In genomic region chr14:92877757-92878431, GRCh38 we compare ENCODE assay signal across 16 cellular contexts. TPM values are rescaled to one million over a fixed set of nuclear protein-coding genes. Genes with fewer than 3 reads are reported as not detected.
DNase-seq lines count a peak whose midpoint lies in the region; ATAC-seq and TF ChIP-seq lines count a peak whose summit lies in the region.
"Had no signal": no experiment of that assay in that cellular context is flagged by ENCODE, and none has a peak within 500 bp of the region (broad histone marks: within the 10 kb centered on the region; RNA-seq: fewer than 3 reads in every experiment).

No MANE protein-coding gene starts in this region.

- H3K27ac ChIP-seq in SJCRH30 (no peak overlapping the region), lower lobe of right lung (no peak overlapping the region), testis (no peak overlapping the region)
- H3K27ac ChIP-seq: coronary artery had no signal

- H3K4me1 ChIP-seq in SJCRH30 (peaks cover 8% of the 10 kb centered on the region), lower lobe of right lung (no peaks in the 10 kb centered on the region), testis (peaks cover 33% of the 10 kb centered on the region)

- TF ChIP-seq POLR2A in testis (IDR thresholded peaks at IDR 0.05): no peak

- H3K4me3 ChIP-seq in SJCRH30: no peak overlapping the region
- no peak overlapping the region for H3K4me3 ChIP-seq in fibroblast of pulmonary artery (replicated peaks; ENCODE audit: low read depth, low read length)
- H3K4me3 ChIP-seq in lower lobe of right lung: no peak overlapping the region
- no peak overlapping the region for H3K4me3 ChIP-seq in testis
- H3K4me3 ChIP-seq: coronary artery had no signal

- peak; percentile 24 to 35 for ATAC-seq in lower lobe of right lung
- ATAC-seq in HG02798 (IDR thresholded peaks at IDR 0.05; ENCODE audit: poor library complexity, unreplicated experiment): no peak
- ATAC-seq in GM18909 (IDR thresholded peaks at IDR 0.05; ENCODE audit: poor library complexity, unreplicated experiment): no peak
- ATAC-seq: activated T-cell treated with anti-CD3 and anti-CD28 coated beads, Interleukin-2, amount 50 U/mL, for 4 hours; natural killer cell; T-helper 17 cell had no signal

- H3K36me3 ChIP-seq in SJCRH30 (no peaks in the 10 kb centered on the region), lower lobe of right lung (no peaks in the 10 kb centered on the region), testis (ENCODE audit: low read depth, missing control alignments) (no peaks in the 10 kb centered on the region)

- TF ChIP-seq CTCF in fibroblast of pulmonary artery (IDR thresholded peaks at IDR 0.05; ENCODE audit: low read length, missing control alignments) (no peak), lower lobe of right lung (IDR thresholded peaks at IDR 0.05) (no peak), testis (IDR thresholded peaks at IDR 0.05) (no peak)

- intact Hi-C loops in lower lobe of right lung (cut with DNase I): no loop called here
- intact Hi-C loops in testis (cut with DNase I; ENCODE audit: low total_unique reads): no loop called here

- H3K9me3 ChIP-seq in SJCRH30 (replicated peaks) (no peaks in the 10 kb centered on the region), lower lobe of right lung (no peaks in the 10 kb centered on the region), testis (no peaks in the 10 kb centered on the region)

- H3K27me3 ChIP-seq in SJCRH30: no peaks in the 10 kb centered on the region; the same call in none of the 2 replicates
- H3K27me3 ChIP-seq in lower lobe of right lung (ENCODE audit: low read depth): peaks cover 8% of the 10 kb centered on the region
- H3K27me3 ChIP-seq in testis: no peaks in the 10 kb centered on the region

- WGBS in testis, 2 donors: 41 to 52% methylated on average over 17 to 18 of the region's 18 CpGs

- DNase-seq in SJCRH30: peak; percentile 17 to 52
- DNase-seq in fibroblast of pulmonary artery (ENCODE audit: low read depth): peak; percentile 53
- DNase-seq in lower lobe of right lung: peak; percentile 47
- DNase-seq in testis: peak; percentile 65
- DNase-seq in NCI-H1105 (lab: John Stamatoyannopoulos, UW): no peak
- DNase-seq: activated CD4-positive, alpha-beta T cell treated with anti-CD3 and anti-CD28 coated beads, Interleukin-2, amount 10 ng/mL, durations not matched to agents 7 days and 5 days; activated T-cell treated with anti-CD3 and anti-CD28 coated beads, Interleukin-2, amount 50 U/mL, for 4 hours; islet precursor cell; natural killer cell; NCI-H226; T-helper 17 cell had no signal

RNA-seq across cellular contexts. Expression of gene CHGA, which starts 45.1 kb away (rescaled TPM):
- not detected in 2 replicates for total RNA-seq in SJCRH30 (2014; rRNA removed; shearing (Covaris generic))
- 0.71 TPM for total RNA-seq in lower lobe of right lung
- total RNA-seq in testis: 100 to 1,000 TPM in 1 of 2 donors, 10 to 100 TPM in 1; 92.9 to 191 TPM
- 225 TPM for polyA plus RNA-seq in testis (ENCODE audit: insufficient read depth, low read depth, low replicate concordance)
- total RNA-seq: activated CD4-positive, alpha-beta T cell treated with anti-CD3 and anti-CD28 coated beads, Interleukin-2, amount 10 ng/mL, durations not matched to agents 7 days and 5 days; fibroblast of villous mesenchyme; H4; natural killer cell; T-helper 17 cell had no signal

Comparison
In these comparisons a context has a peak if more than half of its experiments do, and no peak if none do; other contexts are left out.
1. ATAC-seq: peak in lower lobe of right lung (2 of 2); none in HG02798 (single experiment) and GM18909 (single experiment).
2. RNA of gene CHGA, which starts 45.1 kb away (total RNA-seq): 92.9 to 191 TPM in testis; 0.71 TPM in lower lobe of right lung (single experiment) and not detected in SJCRH30; every median in the first group is over 10 times any median in the second.